ENCODE assay signal across 18 cellular contexts in the genomic region with DNA sequence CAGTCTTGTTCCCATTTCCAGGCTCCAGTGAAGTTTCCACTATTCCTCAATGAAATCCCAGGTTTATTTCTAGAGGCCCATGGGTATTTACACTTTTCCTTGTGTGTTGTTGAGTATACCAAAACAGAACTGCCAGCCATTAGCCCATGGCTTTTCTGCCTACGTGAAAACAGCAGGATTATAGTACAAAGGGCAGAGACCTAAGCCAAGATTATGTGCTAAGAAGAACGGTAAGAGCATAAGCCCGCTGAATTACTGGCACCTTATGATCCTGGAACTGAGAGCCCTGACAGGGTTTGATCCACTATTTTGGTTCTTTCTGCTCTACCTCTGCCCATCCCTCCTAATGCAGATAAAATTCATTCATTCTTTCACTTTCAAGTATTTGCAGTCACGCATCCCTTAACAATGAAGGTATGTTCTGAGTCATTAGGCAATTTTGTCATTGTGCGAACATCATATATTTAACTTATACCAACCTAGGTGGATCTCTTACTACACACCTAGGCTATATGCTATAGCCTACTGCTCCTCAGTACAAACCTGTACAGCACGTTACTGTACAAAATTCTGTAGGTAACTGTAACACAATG. TPM values are rescaled to one million over a fixed set of nuclear protein-coding genes. Genes with fewer than 3 reads are reported as not detected.
DNase-seq lines count a peak whose midpoint lies in the region; ATAC-seq and TF ChIP-seq lines count a peak whose summit lies in the region.
"Had no signal": no experiment of that assay in that cellular context is flagged by ENCODE, and none has a peak within 500 bp of the region (broad histone marks: within the 10 kb centered on the region; RNA-seq: fewer than 3 reads in every experiment).

No MANE protein-coding gene starts in this region.

- DNase-seq in epithelial cell of esophagus (ENCODE audit: low read depth): peak; percentile 69
- DNase-seq in smooth muscle cell (lab: John Stamatoyannopoulos, UW; ENCODE audit: unreplicated experiment): no peak
- no peak for DNase-seq in RKO (ENCODE audit: low spot score)
- no peak for DNase-seq in NCI-H226
- DNase-seq in HCEC 1CT: no peak
- DNase-seq: activated CD4-positive, alpha-beta T cell treated with anti-CD3 and anti-CD28 coated beads for 48 hours; activated naive CD4-positive, alpha-beta T cell treated with anti-CD3 and anti-CD28 coated beads, Interleukin-2, amount 50 U/mL, for 16 hours; aorta; effector CD4-positive, alpha-beta T cell; esophagus squamous epithelium; left colon; NCI-H1092; NCI-H2081; Right ventricle myocardium superior; stimulated activated naive CD8-positive, alpha-beta T cell treated with anti-CD3 and anti-CD28 coated beads, Interleukin-15, Interleukin-2, amounts not matched to agents 100 U/mL and 50 U/mL, for 24 hours had no signal

- no peaks in the 10 kb centered on the region for H3K36me3 ChIP-seq in smooth muscle cell (ENCODE audit: low read depth)
- H3K36me3 ChIP-seq: esophagus squamous epithelium had no signal

- no peak for TF ChIP-seq CTCF in epithelial cell of esophagus (IDR thresholded peaks at IDR 0.05; ENCODE audit: insufficient read depth, low read depth, low read length, missing control alignments)
- TF ChIP-seq CTCF in smooth muscle cell (IDR thresholded peaks at IDR 0.05; ENCODE audit: borderline replicate concordance, insufficient read depth, poor library complexity, severe bottlenecking): no peak

- no peaks in the 10 kb centered on the region for H3F3A ChIP-seq in smooth muscle cell (ENCODE audit: low read depth)

- no peaks in the 10 kb centered on the region for H3K9me3 ChIP-seq in smooth muscle cell (replicated peaks; ENCODE audit: low read depth)
- H3K9me3 ChIP-seq: esophagus squamous epithelium had no signal

- no peak overlapping the region for H3K4me2 ChIP-seq in smooth muscle cell

- ATAC-seq in GM18870 (IDR thresholded peaks at IDR 0.05; ENCODE audit: unreplicated experiment) (peak; percentile 58), HG03439 (IDR thresholded peaks at IDR 0.05; ENCODE audit: unreplicated experiment) (peak; percentile 51), GM18519 (IDR thresholded peaks at IDR 0.05; ENCODE audit: low FRiP score, unreplicated experiment) (no peak)
- ATAC-seq: left colon; stimulated activated naive CD8-positive, alpha-beta T cell treated with anti-CD3 and anti-CD28 coated beads, Interleukin-15, Interleukin-2, amounts not matched to agents 100 U/mL and 50 U/mL, for 24 hours had no signal

- H3K9ac ChIP-seq in smooth muscle cell (ENCODE audit: low read depth): no peak overlapping the region

- no peaks in the 10 kb centered on the region for H3K27me3 ChIP-seq in smooth muscle cell (ENCODE audit: low read depth)
- H3K27me3 ChIP-seq: esophagus squamous epithelium had no signal

- no peaks in the 10 kb centered on the region for H3K79me2 ChIP-seq in smooth muscle cell (ENCODE audit: low read depth)

- peak overlapping the region; percentile 49 for H3K27ac ChIP-seq in smooth muscle cell (ENCODE audit: low read depth)
- H3K27ac ChIP-seq: esophagus squamous epithelium had no signal

- no peaks in the 10 kb centered on the region for H3K4me1 ChIP-seq in smooth muscle cell (ENCODE audit: low read depth)

- H3K4me3 ChIP-seq in epithelial cell of esophagus (ENCODE audit: low read length) (no peak overlapping the region), smooth muscle cell (no peak overlapping the region)
- H3K4me3 ChIP-seq: esophagus squamous epithelium had no signal

- no peak overlapping the region for H2AFZ ChIP-seq in smooth muscle cell (ENCODE audit: low read depth)

- no peaks in the 10 kb centered on the region for H4K20me1 ChIP-seq in smooth muscle cell (ENCODE audit: low read depth)

- 65% methylated on average over 6 of the region's 6 CpGs for WGBS in smooth muscle cell (ENCODE audit: low lambda C conversion rate)

RNA-seq across cellular contexts. Expression of a gene that starts 16.0 kb away (rescaled TPM):
- total RNA-seq in smooth muscle cell: 280 and 295 TPM in 2 replicates
- polyA plus RNA-seq in smooth muscle cell: 20.6 and 94.4 TPM in 2 replicates
